In genomic region chr9:128271112-128271511, GRCh38 we compare ENCODE assay signal across 16 cellular contexts.
"Had no signal": no experiment of that assay in that cellular context is flagged by ENCODE, and none has a peak within 500 bp of the region (broad histone marks: within the 10 kb centered on the region; RNA-seq: fewer than 3 reads in every experiment).

No MANE protein-coding gene starts in this region.

- H3K27me3 ChIP-seq: dorsolateral prefrontal cortex, gastrocnemius medialis, neural progenitor cell, pancreas, upper lobe of right lung had no signal

- H3K36me3 ChIP-seq: neural progenitor cell had no signal

- DNase-seq: activated CD4-positive, alpha-beta T cell treated with anti-CD3 and anti-CD28 coated beads for 1 hour; activated CD4-positive, alpha-beta T cell treated with anti-CD3 and anti-CD28 coated beads, Interleukin-2, amount 50 U/mL, for 48 hours; activated CD8-positive, alpha-beta memory T cell treated with anti-CD3 and anti-CD28 coated beads, Interleukin-2, amount 10 ng/mL, durations not matched to agents 7 days and 5 days; activated effector memory CD4-positive, alpha-beta T cell treated with anti-CD3 and anti-CD28 coated beads, Interleukin-2, amount 50 U/mL, for 16 hours; activated T-cell treated with anti-CD3 and anti-CD28 coated beads, Interleukin-2, amount 50 U/mL, for 24 hours; dorsolateral prefrontal cortex; gastrocnemius medialis; pancreas; retina; small intestine; substantia nigra; upper lobe of right lung had no signal

- H3K4me3 Mint-ChIP-seq: activated CD8-positive, alpha-beta memory T cell treated with anti-CD3 and anti-CD28 coated beads, Interleukin-2, amount 10 ng/mL, durations not matched to agents 7 days and 5 days; activated naive CD8-positive, alpha-beta T cell; activated T-cell treated with anti-CD3 and anti-CD28 coated beads, Interleukin-2, amount 50 U/mL, for 24 hours; mesothelial cell of epicardium; neural progenitor cell had no signal

- H3K27ac Mint-ChIP-seq: activated CD8-positive, alpha-beta memory T cell treated with anti-CD3 and anti-CD28 coated beads, Interleukin-2, amount 10 ng/mL, durations not matched to agents 7 days and 5 days; activated naive CD8-positive, alpha-beta T cell; activated T-cell treated with anti-CD3 and anti-CD28 coated beads, Interleukin-2, amount 50 U/mL, for 24 hours; mesothelial cell of epicardium; neural progenitor cell had no signal

- H3K4me1 ChIP-seq: neural progenitor cell had no signal

- FAIRE-seq: endometrium, pancreas, small intestine had no signal

- H3K4me3 ChIP-seq: dorsolateral prefrontal cortex, gastrocnemius medialis, neural progenitor cell, pancreas, upper lobe of right lung had no signal

- ATAC-seq: activated CD8-positive, alpha-beta memory T cell treated with anti-CD3 and anti-CD28 coated beads, Interleukin-2, amount 10 ng/mL, durations not matched to agents 7 days and 5 days; gastrocnemius medialis; pancreas; upper lobe of right lung had no signal

- H3K4me2 ChIP-seq: neural progenitor cell had no signal

- H3K27me3 Mint-ChIP-seq: activated CD8-positive, alpha-beta memory T cell treated with anti-CD3 and anti-CD28 coated beads, Interleukin-2, amount 10 ng/mL, durations not matched to agents 7 days and 5 days; activated naive CD8-positive, alpha-beta T cell; activated T-cell treated with anti-CD3 and anti-CD28 coated beads, Interleukin-2, amount 50 U/mL, for 24 hours had no signal

- H3K9ac ChIP-seq: neural progenitor cell had no signal

- H3K36me3 Mint-ChIP-seq: activated naive CD8-positive, alpha-beta T cell had no signal

- H3K9me3 Mint-ChIP-seq: activated T-cell treated with anti-CD3 and anti-CD28 coated beads, Interleukin-2, amount 50 U/mL, for 24 hours; mesothelial cell of epicardium; neural progenitor cell had no signal

- H3K9me3 ChIP-seq: gastrocnemius medialis, pancreas, upper lobe of right lung had no signal

- H2AFZ ChIP-seq: neural progenitor cell had no signal

- H3K27ac ChIP-seq: dorsolateral prefrontal cortex, gastrocnemius medialis, neural progenitor cell, pancreas, upper lobe of right lung had no signal
